1 cellular context compared by ENCODE assay signal in the genomic region with DNA sequence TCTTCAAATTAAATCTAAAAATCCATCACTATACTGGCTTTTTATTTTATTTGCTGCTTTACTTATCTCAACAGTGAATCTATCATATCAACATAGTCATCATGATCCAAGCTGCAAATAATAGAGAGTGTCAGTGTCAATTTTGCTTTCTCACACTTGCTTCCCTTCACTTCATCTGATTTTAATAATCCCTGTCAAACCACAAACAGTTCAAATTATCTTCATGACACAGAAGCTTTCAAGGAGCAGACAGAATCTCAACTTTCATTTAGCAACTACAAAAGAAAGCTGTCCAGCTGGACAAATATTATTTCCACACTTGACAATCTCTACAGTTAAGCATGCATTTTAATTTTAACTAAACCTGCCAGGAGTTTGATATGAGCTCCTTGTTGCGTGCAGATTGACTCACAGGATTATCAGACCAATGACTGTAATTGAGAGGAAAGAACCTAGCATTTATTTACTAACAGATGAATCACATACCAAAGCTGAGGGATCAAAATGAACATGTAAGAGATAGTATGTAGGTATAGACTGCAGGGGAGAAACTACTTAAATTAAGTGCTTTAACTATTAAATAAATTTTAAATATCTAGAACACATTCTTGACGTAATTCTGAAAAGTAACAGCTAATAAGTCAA.
TF ChIP-seq lines count a peak whose summit lies in the region.

No MANE protein-coding gene starts in this region.

TF ChIP-seq in neural cell, 6 proteins besides CTCF, POLR2A, EP300 and RAD21 (continued from another document):
- TF ChIP-seq, protein P1, sequence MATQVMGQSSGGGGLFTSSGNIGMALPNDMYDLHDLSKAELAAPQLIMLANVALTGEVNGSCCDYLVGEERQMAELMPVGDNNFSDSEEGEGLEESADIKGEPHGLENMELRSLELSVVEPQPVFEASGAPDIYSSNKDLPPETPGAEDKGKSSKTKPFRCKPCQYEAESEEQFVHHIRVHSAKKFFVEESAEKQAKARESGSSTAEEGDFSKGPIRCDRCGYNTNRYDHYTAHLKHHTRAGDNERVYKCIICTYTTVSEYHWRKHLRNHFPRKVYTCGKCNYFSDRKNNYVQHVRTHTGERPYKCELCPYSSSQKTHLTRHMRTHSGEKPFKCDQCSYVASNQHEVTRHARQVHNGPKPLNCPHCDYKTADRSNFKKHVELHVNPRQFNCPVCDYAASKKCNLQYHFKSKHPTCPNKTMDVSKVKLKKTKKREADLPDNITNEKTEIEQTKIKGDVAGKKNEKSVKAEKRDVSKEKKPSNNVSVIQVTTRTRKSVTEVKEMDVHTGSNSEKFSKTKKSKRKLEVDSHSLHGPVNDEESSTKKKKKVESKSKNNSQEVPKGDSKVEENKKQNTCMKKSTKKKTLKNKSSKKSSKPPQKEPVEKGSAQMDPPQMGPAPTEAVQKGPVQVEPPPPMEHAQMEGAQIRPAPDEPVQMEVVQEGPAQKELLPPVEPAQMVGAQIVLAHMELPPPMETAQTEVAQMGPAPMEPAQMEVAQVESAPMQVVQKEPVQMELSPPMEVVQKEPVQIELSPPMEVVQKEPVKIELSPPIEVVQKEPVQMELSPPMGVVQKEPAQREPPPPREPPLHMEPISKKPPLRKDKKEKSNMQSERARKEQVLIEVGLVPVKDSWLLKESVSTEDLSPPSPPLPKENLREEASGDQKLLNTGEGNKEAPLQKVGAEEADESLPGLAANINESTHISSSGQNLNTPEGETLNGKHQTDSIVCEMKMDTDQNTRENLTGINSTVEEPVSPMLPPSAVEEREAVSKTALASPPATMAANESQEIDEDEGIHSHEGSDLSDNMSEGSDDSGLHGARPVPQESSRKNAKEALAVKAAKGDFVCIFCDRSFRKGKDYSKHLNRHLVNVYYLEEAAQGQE (IDR thresholded peaks at IDR 0.05; ENCODE audit: borderline replicate concordance), result peak; percentile 35
- TF ChIP-seq MXI1 (conservative IDR thresholded peaks at IDR 0.05; ENCODE audit: poor library complexity, severe bottlenecking), result no peak
TF ChIP-seq in neural cell: peak in this region for 2.
